17 cellular contexts compared by ENCODE assay signal in genomic region chr15:67383903-67384302, GRCh38.
DNase-seq lines count a peak whose midpoint lies in the region; ATAC-seq, FAIRE-seq and TF ChIP-seq lines count a peak whose summit lies in the region.
"Had no signal": no experiment of that assay in that cellular context is flagged by ENCODE, and none has a peak within 500 bp of the region (broad histone marks: within the 10 kb centered on the region; RNA-seq: fewer than 3 reads in every experiment).

No MANE protein-coding gene starts in this region.

- H3K4me1 Mint-ChIP-seq in stimulated activated memory B cell treated with anti-CD40 and anti-IgM and Interleukin-4, amounts not matched to agents 10 μg/mL and 1 μg/mL and 100 μg/mL, for 72 hours: no peaks in the 10 kb centered on the region
- H3K4me1 Mint-ChIP-seq: stimulated activated naive CD8-positive, alpha-beta T cell treated with anti-CD3 and anti-CD28 coated beads, Interleukin-15, amount 100 ng/mL, for 72 hours had no signal

- no peaks in the 10 kb centered on the region for H3K9me2 ChIP-seq in Karpas-422 (replicated peaks; ENCODE audit: insufficient read depth, low read length)

- no peak overlapping the region for H3K56ac ChIP-seq in mesendoderm (ENCODE audit: low read length)

- H3K9me3 ChIP-seq in Karpas-422 (ENCODE audit: low read length): no peaks in the 10 kb centered on the region
- no peaks in the 10 kb centered on the region for H3K9me3 ChIP-seq in GM12878 (replicated peaks; ENCODE audit: control insufficient read depth, insufficient read depth, low read length)
- H3K9me3 ChIP-seq: colonic mucosa, gastroesophageal sphincter, sigmoid colon had no signal

- intact Hi-C loops in GM12878 (cut with micrococcal nuclease; ENCODE audit: unreplicated experiment): no loop called here

- H3K4me1 ChIP-seq in Karpas-422 (ENCODE audit: low read length): peaks cover 19% of the 10 kb centered on the region
- H3K4me1 ChIP-seq in GM12878 (ENCODE audit: control insufficient read depth, insufficient read depth, low read length): no peaks in the 10 kb centered on the region
- no peaks in the 10 kb centered on the region for H3K4me1 ChIP-seq in mesendoderm (ENCODE audit: control insufficient read depth, low read depth, low read length)
- H3K4me1 ChIP-seq: colonic mucosa, gastroesophageal sphincter, sigmoid colon had no signal

- ATAC-seq in GM12878: no peak
- ATAC-seq in GM18868 (IDR thresholded peaks at IDR 0.05; ENCODE audit: unreplicated experiment): no peak
- ATAC-seq in stimulated activated memory B cell treated with anti-CD40 and anti-IgM and Interleukin-4, amounts not matched to agents 10 μg/mL and 1 μg/mL and 100 μg/mL, for 72 hours: no peak
- ATAC-seq: activated CD8-positive, alpha-beta T cell treated with anti-CD3 and anti-CD28 coated beads for 36 hours; gastroesophageal sphincter; stimulated activated naive CD8-positive, alpha-beta T cell treated with anti-CD3 and anti-CD28 coated beads, Interleukin-15, amount 100 ng/mL, for 72 hours had no signal

- in situ Hi-C loops in GM12878 (cut with MboI): no loop called here

- H3K27ac ChIP-seq in C4-2B: no peak overlapping the region
- H3K27ac ChIP-seq in Karpas-422 (ENCODE audit: low read length): no peak overlapping the region
- no peak overlapping the region for H3K27ac ChIP-seq in GM12878 (ENCODE audit: control insufficient read depth, insufficient read depth)
- H3K27ac ChIP-seq in mesendoderm (ENCODE audit: low read depth, low read length): no peak overlapping the region
- H3K27ac ChIP-seq: colonic mucosa, gastroesophageal sphincter, KMS-11, sigmoid colon had no signal

- H3K36me3 ChIP-seq in Karpas-422 (ENCODE audit: insufficient read depth, low read length) (no peaks in the 10 kb centered on the region), GM12878 (ENCODE audit: control insufficient read depth in 2 of 2, insufficient read depth in 2 of 2, low read length in 1 of 2) (no peaks in the 10 kb centered on the region), mesendoderm (ENCODE audit: control insufficient read depth, insufficient read depth, low read length) (no peaks in the 10 kb centered on the region)
- H3K36me3 ChIP-seq: colonic mucosa, gastroesophageal sphincter, sigmoid colon had no signal

- no peak overlapping the region for H3K4me3 Mint-ChIP-seq in stimulated activated memory B cell treated with anti-CD40 and anti-IgM and Interleukin-4, amounts not matched to agents 10 μg/mL and 1 μg/mL and 100 μg/mL, for 72 hours
- H3K4me3 Mint-ChIP-seq: activated CD8-positive, alpha-beta T cell treated with anti-CD3 and anti-CD28 coated beads for 36 hours; activated naive CD4-positive, alpha-beta T cell treated with anti-CD3 and anti-CD28 coated beads for 36 hours; stimulated activated naive CD8-positive, alpha-beta T cell treated with anti-CD3 and anti-CD28 coated beads, Interleukin-15, amount 100 ng/mL, for 72 hours had no signal

- no peak overlapping the region for H2AK5ac ChIP-seq in mesendoderm (ENCODE audit: low read length)

- no peak for TF ChIP-seq POLR2A in GM12878 (IDR thresholded peaks at IDR 0.05; ENCODE audit: low read depth, low read length)

- H3K9ac ChIP-seq in Karpas-422 (ENCODE audit: low read length) (no peak overlapping the region), GM12878 (ENCODE audit: control insufficient read depth, insufficient read depth, low read length) (no peak overlapping the region), mesendoderm (ENCODE audit: low read length) (no peak overlapping the region)
- H3K9ac ChIP-seq: KMS-11 had no signal

- BruUV-seq in GM12878 (replicated peaks; lab: Mats Ljungman, UMichigan): no TSS peak

- no peak overlapping the region for H3K27ac Mint-ChIP-seq in stimulated activated memory B cell treated with anti-CD40 and anti-IgM and Interleukin-4, amounts not matched to agents 10 μg/mL and 1 μg/mL and 100 μg/mL, for 72 hours
- H3K27ac Mint-ChIP-seq: activated CD8-positive, alpha-beta T cell treated with anti-CD3 and anti-CD28 coated beads for 36 hours; activated naive CD4-positive, alpha-beta T cell treated with anti-CD3 and anti-CD28 coated beads for 36 hours; stimulated activated naive CD8-positive, alpha-beta T cell treated with anti-CD3 and anti-CD28 coated beads, Interleukin-15, amount 100 ng/mL, for 72 hours had no signal

- H2AFZ ChIP-seq in Karpas-422 (ENCODE audit: low read length): no peak overlapping the region
- H2AFZ ChIP-seq in GM12878 (ENCODE audit: control insufficient read depth, low read depth, low read length): no peak overlapping the region

- CTCF ChIA-PET in GM12878 (lab: Yijun Ruan, JAX): interaction anchor here (0.8 to 1.6 kb wide), 2 partner anchors 49 to 63 kb away, joined by 3 to 5 read pairs; no protein-coding TSS in a partner anchor

- POLR2A ChIA-PET in GM12878 (lab: Charles Lee): no interaction called here

- 95% methylated on average over 1 of the region's 1 CpG for WGBS in GM12878 (ENCODE audit: insufficient coverage, insufficient replicate concordance, low lambda C conversion rate, missing lambda C conversion rate)
- no CpG with 5 or more reads among the region's 1 CpG for WGBS in mesendoderm (ENCODE audit: extremely low coverage, insufficient coverage, low lambda C conversion rate)

- TF ChIP-seq CTCF in C4-2B (conservative IDR thresholded peaks at IDR 0.05) (peak; percentile 34), GM12878 (IDR thresholded peaks at IDR 0.05 in 2 of 3, conservative IDR thresholded peaks at IDR 0.05 in 1 of 3; ENCODE audit: control insufficient read depth in 2 of 3, extremely low read depth in 1 of 3, insufficient read depth in 1 of 3, low read depth in 3 of 3, low read length in 3 of 3) (no peak; a peak in 1 of 6 replicates)

- no peak overlapping the region for H2BK120ac ChIP-seq in mesendoderm (ENCODE audit: low read depth, low read length)

- no peak overlapping the region for H3K23ac ChIP-seq in mesendoderm (ENCODE audit: low read length)

- TF ChIP-seq RAD21 in GM12878 (IDR thresholded peaks at IDR 0.05; ENCODE audit: insufficient read depth, low read depth, low read length): 0 out of 2 replicates have a peak, but pooled peaks have one; percentile 8

- H3K27me3 ChIP-seq in Karpas-422 (ENCODE audit: low read length) (no peaks in the 10 kb centered on the region), GM12878 (replicated peaks in 1 of 2; ENCODE audit: control insufficient read depth in 2 of 2, insufficient read depth in 2 of 2, low read length in 1 of 2) (no peaks in the 10 kb centered on the region; a peak in 1 of 4 replicates), mesendoderm (ENCODE audit: insufficient read depth, low read length, poor library complexity) (no peaks in the 10 kb centered on the region)
- H3K27me3 ChIP-seq: colonic mucosa, gastroesophageal sphincter, sigmoid colon had no signal

- peaks cover 18% of the 10 kb centered on the region for H3K27me3 Mint-ChIP-seq in stimulated activated memory B cell treated with anti-CD40 and anti-IgM and Interleukin-4, amounts not matched to agents 10 μg/mL and 1 μg/mL and 100 μg/mL, for 72 hours
- H3K27me3 Mint-ChIP-seq: stimulated activated naive CD8-positive, alpha-beta T cell treated with anti-CD3 and anti-CD28 coated beads, Interleukin-15, amount 100 ng/mL, for 72 hours had no signal

- RAD21 ChIA-PET in GM12878 (lab: Charles Lee; ENCODE audit: unreplicated experiment): no interaction called here

- no peak overlapping the region for H2BK5ac ChIP-seq in mesendoderm (ENCODE audit: low read length)

- no peak overlapping the region for H4K8ac ChIP-seq in mesendoderm (ENCODE audit: low read depth, low read length)

- H3K36me3 Mint-ChIP-seq in stimulated activated memory B cell treated with anti-CD40 and anti-IgM and Interleukin-4, amounts not matched to agents 10 μg/mL and 1 μg/mL and 100 μg/mL, for 72 hours: no peaks in the 10 kb centered on the region

- H3K4ac ChIP-seq in mesendoderm (ENCODE audit: low read depth, low read length): no peak overlapping the region

- no peaks in the 10 kb centered on the region for H3K9me3 Mint-ChIP-seq in stimulated activated memory B cell treated with anti-CD40 and anti-IgM and Interleukin-4, amounts not matched to agents 10 μg/mL and 1 μg/mL and 100 μg/mL, for 72 hours
- H3K9me3 Mint-ChIP-seq: activated CD8-positive, alpha-beta T cell treated with anti-CD3 and anti-CD28 coated beads for 36 hours; activated naive CD4-positive, alpha-beta T cell treated with anti-CD3 and anti-CD28 coated beads for 36 hours; stimulated activated naive CD8-positive, alpha-beta T cell treated with anti-CD3 and anti-CD28 coated beads, Interleukin-15, amount 100 ng/mL, for 72 hours had no signal

- no peaks in the 10 kb centered on the region for H3K79me1 ChIP-seq in mesendoderm (ENCODE audit: low read length)

- H4K20me1 ChIP-seq in Karpas-422 (ENCODE audit: insufficient read depth, low read depth, low read length) (no peaks in the 10 kb centered on the region), GM12878 (ENCODE audit: control insufficient read depth, insufficient read depth) (no peaks in the 10 kb centered on the region)

- SMC1A ChIA-PET in GM12878 (lab: Charles Lee; ENCODE audit: uncharacterized antibody, unreplicated experiment): no interaction called here

- H2BK15ac ChIP-seq in mesendoderm (replicated peaks; ENCODE audit: low read depth): no peak overlapping the region

- no peak overlapping the region for H3K4me2 ChIP-seq in Karpas-422 (ENCODE audit: low read depth, low read length, poor library complexity, severe bottlenecking)
- no peak overlapping the region for H3K4me2 ChIP-seq in GM12878 (ENCODE audit: control insufficient read depth, insufficient read depth)
- H3K4me2 ChIP-seq in mesendoderm (ENCODE audit: low read length): no peak overlapping the region
- H3K4me2 ChIP-seq: KMS-11 had no signal

- H3K79me2 ChIP-seq in Karpas-422 (ENCODE audit: low read length): no peaks in the 10 kb centered on the region
- no peaks in the 10 kb centered on the region for H3K79me2 ChIP-seq in GM12878 (ENCODE audit: control insufficient read depth, insufficient read depth, low read length)
- H3K79me2 ChIP-seq in mesendoderm (ENCODE audit: control insufficient read depth, insufficient read depth, low read length): no peaks in the 10 kb centered on the region

- no peak for FAIRE-seq in GM12878 (lab: Jason Lieb, UNC)

- H4K5ac ChIP-seq in mesendoderm (ENCODE audit: low read length): no peak overlapping the region

- H3K4me3 ChIP-seq in Karpas-422 (ENCODE audit: low read length) (no peak overlapping the region), GM12878 (no peak overlapping the region), mesendoderm (ENCODE audit: low read length) (no peak overlapping the region)
- H3K4me3 ChIP-seq: colonic mucosa, gastroesophageal sphincter, sigmoid colon had no signal

- no peak overlapping the region for H3K18ac ChIP-seq in mesendoderm (ENCODE audit: low read length)

- DNase-seq in Karpas-422 (peak; percentile 51), GM12878 (ENCODE audit: low read depth, low spot score) (no peak), mesendoderm (peak; percentile 4), NCI-H69 (lab: John Stamatoyannopoulos, UW) (no peak), Ammon's horn (ENCODE audit: low spot score) (no peak)
- DNase-seq: activated CD8-positive, alpha-beta T cell treated with anti-CD3 and anti-CD28 coated beads for 36 hours; activated naive CD4-positive, alpha-beta T cell treated with anti-CD3 and anti-CD28 coated beads for 36 hours; colonic mucosa; kidney glomerular epithelial cell; NCI-H2107; sigmoid colon; stimulated activated naive CD8-positive, alpha-beta T cell treated with anti-CD3 and anti-CD28 coated beads, Interleukin-15, amount 100 ng/mL, for 72 hours had no signal

- TF ChIP-seq EP300 in GM12878 (IDR thresholded peaks at IDR 0.05; ENCODE audit: borderline replicate concordance in 1 of 2, control insufficient read depth in 1 of 2, low read depth in 2 of 2, low read length in 2 of 2): no peak

Comparison
In these comparisons a context has a peak if more than half of its experiments do, and no peak if none do; other contexts are left out.
1. DNase-seq: peak in Karpas-422 (single experiment) and mesendoderm (single experiment); none in GM12878 (single experiment), NCI-H69 (single experiment) and Ammon's horn (single experiment).